9 cellular contexts compared by ENCODE assay signal in the genomic region with DNA sequence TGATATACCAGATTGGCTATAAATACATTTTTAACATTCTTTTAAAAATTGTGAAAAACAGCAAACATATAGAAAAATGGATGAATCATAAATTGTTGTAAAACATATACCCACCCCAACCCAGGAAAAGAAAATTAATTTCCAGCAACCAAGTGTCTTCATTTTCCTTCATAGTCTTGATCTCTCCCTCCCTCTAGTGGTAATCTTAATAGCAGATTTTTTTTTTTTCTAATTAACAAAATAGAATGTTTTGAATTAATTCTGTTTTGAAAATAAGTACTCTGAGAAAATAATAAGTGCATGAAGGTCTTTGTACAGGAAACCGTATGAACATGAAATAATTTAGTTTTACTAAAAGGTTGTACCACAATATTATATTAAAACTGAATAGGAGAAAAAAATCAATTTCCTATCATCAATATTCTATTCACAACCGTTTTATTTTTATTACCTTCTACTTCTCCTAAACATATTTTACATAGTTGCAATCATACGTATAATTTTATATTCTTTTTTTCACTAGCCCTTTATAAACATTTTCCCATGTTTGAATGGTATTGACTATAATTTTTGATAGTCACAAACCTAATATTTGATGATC. TPM values are rescaled to one million over a fixed set of nuclear protein-coding genes. Genes with fewer than 3 reads are reported as not detected.
DNase-seq lines count a peak whose midpoint lies in the region; ATAC-seq and TF ChIP-seq lines count a peak whose summit lies in the region.
"Had no signal": no experiment of that assay in that cellular context is flagged by ENCODE, and none has a peak within 500 bp of the region (broad histone marks: within the 10 kb centered on the region; RNA-seq: fewer than 3 reads in every experiment).

No MANE protein-coding gene starts in this region.

- H3K36me3 Mint-ChIP-seq in natural killer cell (no peaks in the 10 kb centered on the region), glutamatergic neuron (ENCODE audit: unreplicated experiment) (no peaks in the 10 kb centered on the region)
- no peaks in the 10 kb centered on the region for H3K36me3 Mint-ChIP-seq in natural killer cell treated with Interleukin-12 subunit alpha and Interleukin-12 subunit beta and Interleukin-15 and Interleukin-18, amount 100 ng/mL, for 72 hours

- H3K4me1 Mint-ChIP-seq in natural killer cell: peaks cover 55 to 59% of the 10 kb centered on the region in 2 donors
- H3K4me1 Mint-ChIP-seq in natural killer cell treated with Interleukin-12 subunit alpha and Interleukin-12 subunit beta and Interleukin-15 and Interleukin-18, amount 100 ng/mL, for 72 hours (ENCODE audit: low read depth in 2 of 2): peaks cover 43 to 54% of the 10 kb centered on the region in 2 donors
- peaks cover 17% of the 10 kb centered on the region for H3K4me1 Mint-ChIP-seq in glutamatergic neuron (ENCODE audit: low read depth, unreplicated experiment)

- H3K27me3 Mint-ChIP-seq in natural killer cell (ENCODE audit: low read depth in 2 of 2) (no peaks in the 10 kb centered on the region), glutamatergic neuron (ENCODE audit: unreplicated experiment) (peaks cover 1% of the 10 kb centered on the region)
- no peaks in the 10 kb centered on the region for H3K27me3 Mint-ChIP-seq in natural killer cell treated with Interleukin-12 subunit alpha and Interleukin-12 subunit beta and Interleukin-15 and Interleukin-18, amount 100 ng/mL, for 72 hours
- H3K27me3 Mint-ChIP-seq: T-cell had no signal

- ATAC-seq in natural killer cell: peak in 2 of 3 donors; percentile 58 to 66
- no peak for ATAC-seq in natural killer cell treated with Interleukin-12 subunit alpha and Interleukin-12 subunit beta and Interleukin-15 and Interleukin-18, amount 100 ng/mL, for 72 hours
- ATAC-seq in HG03159 (IDR thresholded peaks at IDR 0.05; ENCODE audit: unreplicated experiment): no peak
- ATAC-seq in HG03571 (IDR thresholded peaks at IDR 0.05; ENCODE audit: unreplicated experiment): no peak

- no peaks in the 10 kb centered on the region for H3K9me3 Mint-ChIP-seq in natural killer cell
- no peaks in the 10 kb centered on the region for H3K9me3 Mint-ChIP-seq in natural killer cell treated with Interleukin-12 subunit alpha and Interleukin-12 subunit beta and Interleukin-15 and Interleukin-18, amount 100 ng/mL, for 72 hours
- no peaks in the 10 kb centered on the region for H3K9me3 Mint-ChIP-seq in glutamatergic neuron (ENCODE audit: unreplicated experiment)
- H3K9me3 Mint-ChIP-seq: T-cell had no signal

- TF ChIP-seq CTCF in natural killer cell (IDR thresholded peaks at IDR 0.05) (peak; percentile 78), glutamatergic neuron (IDR thresholded peaks at IDR 0.05; ENCODE audit: partially characterized antibody, unreplicated experiment) (peak; percentile 80)

- in situ Hi-C loops in SK-MEL-5 (cut with HindIII; ENCODE audit: low pct_unique_long_range_greater_than_20kb, low sequenced_read_pairs): no loop called here

- intact Hi-C loops in natural killer cell (cut with micrococcal nuclease): loop anchor here (5.0 kb wide), 1 partner anchor 105 kb away; no protein-coding TSS in a partner anchor

- DNase-seq in natural killer cell: no peak
- no peak for DNase-seq in natural killer cell treated with Interleukin-12 subunit alpha and Interleukin-12 subunit beta and Interleukin-15 and Interleukin-18, amount 100 ng/mL, for 72 hours (ENCODE audit: low spot score)
- peak; percentile 27 for DNase-seq in SK-MEL-5 (ENCODE audit: low read depth, low spot score)
- no peak for DNase-seq in glutamatergic neuron
- DNase-seq in SK-N-DZ (ENCODE audit: low spot score): no peak
- DNase-seq in hepatic stellate cell (ENCODE audit: low spot score): no peak
- DNase-seq: T-cell had no signal

- H3K4me3 Mint-ChIP-seq in natural killer cell (no peak overlapping the region), glutamatergic neuron (ENCODE audit: unreplicated experiment) (no peak overlapping the region)
- H3K4me3 Mint-ChIP-seq in natural killer cell treated with Interleukin-12 subunit alpha and Interleukin-12 subunit beta and Interleukin-15 and Interleukin-18, amount 100 ng/mL, for 72 hours: no peak overlapping the region
- H3K4me3 Mint-ChIP-seq: T-cell had no signal

- H3K27ac Mint-ChIP-seq in natural killer cell: peak overlapping the region; percentile 13 to 70
- H3K27ac Mint-ChIP-seq in natural killer cell treated with Interleukin-12 subunit alpha and Interleukin-12 subunit beta and Interleukin-15 and Interleukin-18, amount 100 ng/mL, for 72 hours: peak overlapping the region in 1 of 2 donors; percentile 7
- H3K27ac Mint-ChIP-seq in glutamatergic neuron (ENCODE audit: unreplicated experiment): no peak overlapping the region

RNA-seq across cellular contexts. Expression of gene ETNK1, which starts 7.0 kb away (rescaled TPM):
- 100 to 1,000 TPM in 1 of 3 donors, 10 to 100 TPM in 2; 77.6 to 101 (median 85.2) TPM for total RNA-seq in natural killer cell
- total RNA-seq in natural killer cell treated with Interleukin-12 subunit alpha and Interleukin-12 subunit beta and Interleukin-15 and Interleukin-18, amount 100 ng/mL, for 72 hours: 100 to 1,000 TPM in 1 of 2 donors, 10 to 100 TPM in 1; 96.3 to 101 TPM
- 54.8 and 73.6 TPM in 2 replicates for total RNA-seq in SK-MEL-5 (2014; rRNA removed; shearing (Covaris generic))
- polyA plus RNA-seq in SK-MEL-5 (2015; cell fraction: cytosol; rRNA removed): 18.7 and 23.6 TPM in 2 replicates
- polyA plus RNA-seq in SK-MEL-5 (2015; cell fraction: nucleus; rRNA removed): 83.1 and 106 TPM in 2 replicates
- 118 TPM for total RNA-seq in glutamatergic neuron (ENCODE audit: unreplicated experiment)
- polyA plus RNA-seq in SK-N-DZ (2014; cell fraction: cytosol; rRNA removed): 38.4 and 39.3 TPM in 2 replicates
- polyA plus RNA-seq in SK-N-DZ (2014; cell fraction: nucleus; rRNA removed): 71.3 and 77.6 TPM in 2 replicates

Comparison
In these comparisons a context has a peak if more than half of its experiments do, and no peak if none do; other contexts are left out.
1. ATAC-seq: peak in natural killer cell (2 of 3); none in natural killer cell treated with Interleukin-12 subunit alpha and Interleukin-12 subunit beta and Interleukin-15 and Interleukin-18, amount 100 ng/mL, for 72 hours (0 of 2), HG03159 (single experiment) and HG03571 (single experiment).